ENCODE assay signal across 8 cellular contexts in the genomic region with DNA sequence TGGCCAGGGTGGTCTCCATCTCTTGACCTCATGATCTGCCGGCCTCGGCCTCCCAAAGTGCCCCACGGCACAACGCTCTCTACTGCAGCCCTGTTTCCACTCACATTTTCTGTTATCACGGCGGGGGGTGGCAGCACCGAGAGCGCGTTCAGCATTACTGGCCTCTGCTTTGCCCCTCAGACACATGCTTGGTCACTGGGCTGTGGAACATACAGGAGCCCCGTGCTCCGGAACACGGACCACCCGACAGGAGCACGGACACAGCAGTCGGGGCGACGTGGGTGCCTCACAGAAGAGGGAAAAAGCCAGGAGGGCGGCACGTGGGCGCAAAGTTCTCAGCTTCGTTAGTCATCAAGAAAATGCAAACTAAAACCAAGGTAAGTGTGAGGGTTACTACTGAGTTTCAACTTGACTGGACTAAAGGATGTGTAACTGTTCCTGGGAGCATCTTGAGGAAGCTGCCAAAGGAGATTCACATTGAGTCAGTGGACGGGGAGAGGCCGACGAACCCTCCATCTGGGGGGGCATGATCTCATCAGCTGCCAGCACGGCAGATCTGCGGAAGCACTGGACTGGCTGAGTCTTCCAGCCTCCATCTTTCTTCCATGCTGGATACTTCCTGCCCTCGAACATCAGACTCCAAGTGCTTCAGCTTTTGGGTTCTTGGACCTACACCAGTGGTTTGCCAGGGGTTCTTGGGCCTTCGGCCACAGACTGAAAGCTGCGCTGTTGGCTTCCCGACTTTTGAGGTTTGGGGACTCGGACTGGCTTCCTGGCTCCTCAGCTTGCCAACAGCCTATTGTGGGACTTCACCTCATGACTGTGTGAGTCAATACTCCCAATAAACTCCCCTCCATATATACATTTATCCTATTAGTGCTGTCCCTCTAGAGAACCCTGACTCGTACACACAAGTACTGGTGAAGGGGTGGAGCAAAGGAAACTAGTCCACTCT.
DNase-seq lines count a peak whose midpoint lies in the region; ATAC-seq and TF ChIP-seq lines count a peak whose summit lies in the region.

No MANE protein-coding gene starts in this region.

- no peak overlapping the region for H3K4me3 ChIP-seq in AG10803 (ENCODE audit: low read length)
- H3K4me3 ChIP-seq in fibroblast of pulmonary artery (replicated peaks; ENCODE audit: low read depth, low read length), result no peak overlapping the region

- H3K9me3 Mint-ChIP-seq in activated B cell treated with CpG ODN at 0.5 μM for 24 hours, result no peaks in the 10 kb centered on the region

- peaks cover 29% of the 10 kb centered on the region for H3K36me3 Mint-ChIP-seq in activated B cell treated with CpG ODN at 0.5 μM for 24 hours (ENCODE audit: low read depth)

- peak overlapping the region; percentile 19 for H3K4me3 Mint-ChIP-seq in activated B cell treated with CpG ODN at 0.5 μM for 24 hours

- POLR2A ChIA-PET in activated B cell treated with CpG ODN at 0.5 μM for 24 hours (lab: Charles Lee), result interaction anchor here (0.6 kb wide), 1 partner anchor 544 kb away, joined by 4 read pairs; no protein-coding TSS in a partner anchor

- CTCF ChIA-PET in activated B cell treated with CpG ODN at 0.5 μM for 24 hours (lab: Charles Lee), result interaction anchor here (1.1 kb wide), 1 partner anchor 184 kb away, joined by 3 read pairs; no protein-coding TSS in a partner anchor

- DNase-seq in AG10803 (ENCODE audit: low read depth) (peak; percentile 59), activated B cell treated with CpG ODN at 0.5 μM for 24 hours (no peak), fibroblast of pulmonary artery (ENCODE audit: low read depth) (peak; percentile 65), NCI-H1092 (lab: John Stamatoyannopoulos, UW) (no peak), sciatic nerve (ENCODE audit: low spot score) (no peak)
- peak; percentile 55 to 71 for DNase-seq in stimulated activated CD4-positive, alpha-beta T cell treated with anti-CD3 and anti-CD28 coated beads, Interleukin-4, amount 100 ng/mL, for 48 hours (ENCODE audit: low read depth in 2 of 2)

- H3K27ac Mint-ChIP-seq in activated B cell treated with CpG ODN at 0.5 μM for 24 hours, result no peak overlapping the region

- intact Hi-C loops in activated B cell treated with CpG ODN at 0.5 μM for 24 hours (cut with micrococcal nuclease), result loop anchor here (5.0 kb wide), 2 partner anchors 38 to 183 kb away; a partner anchor contains a TSS
- intact Hi-C loops in sciatic nerve (cut with DNase I), result no loop called here

- H3K27me3 Mint-ChIP-seq in activated B cell treated with CpG ODN at 0.5 μM for 24 hours, result no peaks in the 10 kb centered on the region

- peak; percentile 48 for ATAC-seq in GM21576 (IDR thresholded peaks at IDR 0.05; ENCODE audit: unreplicated experiment)
- ATAC-seq in activated B cell treated with CpG ODN at 0.5 μM for 24 hours (ENCODE audit: low read depth), result no peak
- no peak for ATAC-seq in sciatic nerve
- ATAC-seq in HG02571 (IDR thresholded peaks at IDR 0.05; ENCODE audit: unreplicated experiment), result no peak

- TF ChIP-seq CTCF in AG10803 (conservative IDR thresholded peaks at IDR 0.05; ENCODE audit: low read length) (no peak), activated B cell treated with CpG ODN at 0.5 μM for 24 hours (IDR thresholded peaks at IDR 0.05) (no peak), fibroblast of pulmonary artery (IDR thresholded peaks at IDR 0.05; ENCODE audit: low read length, missing control alignments) (no peak)

- H3K4me1 Mint-ChIP-seq in activated B cell treated with CpG ODN at 0.5 μM for 24 hours, result peaks cover 81% of the 10 kb centered on the region

Comparison
In these comparisons a context has a peak if more than half of its experiments do, and no peak if none do; other contexts are left out.
1. DNase-seq: peak in AG10803 (single experiment), fibroblast of pulmonary artery (single experiment) and stimulated activated CD4-positive, alpha-beta T cell treated with anti-CD3 and anti-CD28 coated beads, Interleukin-4, amount 100 ng/mL, for 48 hours (2 of 2); none in activated B cell treated with CpG ODN at 0.5 μM for 24 hours (single experiment), NCI-H1092 (single experiment) and sciatic nerve (single experiment).